20 cellular contexts compared by ENCODE assay signal in genomic region chr11:35632301-35632700, GRCh38. TPM values are rescaled to one million over a fixed set of nuclear protein-coding genes. Genes with fewer than 3 reads are reported as not detected.
DNase-seq lines count a peak whose midpoint lies in the region; TF ChIP-seq lines count a peak whose summit lies in the region.
"Had no signal": no experiment of that assay in that cellular context is flagged by ENCODE, and none has a peak within 500 bp of the region (broad histone marks: within the 10 kb centered on the region; RNA-seq: fewer than 3 reads in every experiment).

No MANE protein-coding gene starts in this region.

- 7% methylated on average over 1 of the region's 1 CpG for WGBS in smooth muscle cell (ENCODE audit: low lambda C conversion rate)

- H3K4me2 ChIP-seq in smooth muscle cell, result peak overlapping the region; percentile 33
- H3K4me2 ChIP-seq: KMS-11, neural progenitor cell had no signal

- peak overlapping the region; percentile 21 for H3K27ac ChIP-seq in smooth muscle cell (ENCODE audit: low read depth)
- H3K27ac ChIP-seq: heart right ventricle, HL-60, KMS-11, neural progenitor cell, right atrium auricular region had no signal

- no peaks in the 10 kb centered on the region for H4K20me1 ChIP-seq in smooth muscle cell (ENCODE audit: low read depth)

- peaks cover 3% of the 10 kb centered on the region for H3K4me1 ChIP-seq in smooth muscle cell (ENCODE audit: low read depth)
- H3K4me1 ChIP-seq: heart right ventricle, neural progenitor cell, right atrium auricular region had no signal

- TF ChIP-seq CTCF in smooth muscle cell (IDR thresholded peaks at IDR 0.05; ENCODE audit: borderline replicate concordance, insufficient read depth, poor library complexity, severe bottlenecking), result no peak

- H2AFZ ChIP-seq in smooth muscle cell (ENCODE audit: low read depth), result no peak overlapping the region
- H2AFZ ChIP-seq: neural progenitor cell had no signal

- H3K36me3 ChIP-seq in smooth muscle cell (ENCODE audit: low read depth), result no peaks in the 10 kb centered on the region
- H3K36me3 ChIP-seq: heart right ventricle, neural progenitor cell, right atrium auricular region had no signal

- no peak overlapping the region for H3K9ac ChIP-seq in smooth muscle cell (ENCODE audit: low read depth)
- H3K9ac ChIP-seq: KMS-11, neural progenitor cell had no signal

- DNase-seq in EL, result peak; percentile 72
- peak; percentile 64 for DNase-seq in NCI-H2171 treated with DMSO at 0.1 percent for 48 hours (lab: John Stamatoyannopoulos, UW)
- peak; percentile 34 for DNase-seq in dermis blood vessel endothelial cell
- no peak for DNase-seq in smooth muscle cell (lab: John Stamatoyannopoulos, UW; ENCODE audit: unreplicated experiment)
- DNase-seq in nucleus accumbens (lab: John Stamatoyannopoulos, UW), result no peak
- DNase-seq in COLO668 (lab: John Stamatoyannopoulos, UW; ENCODE audit: unreplicated experiment), result no peak
- DNase-seq in activated gamma-delta T cell (lab: John Stamatoyannopoulos, UW), result no peak
- DNase-seq: activated B cell treated with CpG ODN at 0.5 μM for 24 hours; activated CD8-positive, alpha-beta memory T cell treated with anti-CD3 and anti-CD28 coated beads for 24 hours; amygdala; heart right ventricle; mesendoderm; NCI-H146; NCI-H510A treated with DMSO at 0.1 percent for 48 hours; stimulated activated CD4-positive, alpha-beta T cell treated with anti-CD3 and anti-CD28 coated beads, Interleukin-4, amount 100 ng/mL, for 1 hour; stimulated activated CD8-positive, alpha-beta memory T cell treated with anti-CD3 and anti-CD28 coated beads, Interleukin-4, amount 100 ng/mL, for 48 hours had no signal

- H3K79me2 ChIP-seq in smooth muscle cell (ENCODE audit: low read depth), result no peaks in the 10 kb centered on the region

- H3F3A ChIP-seq in smooth muscle cell (ENCODE audit: low read depth), result peaks cover 7% of the 10 kb centered on the region

- H3K27me3 ChIP-seq in smooth muscle cell (ENCODE audit: low read depth), result no peaks in the 10 kb centered on the region
- H3K27me3 ChIP-seq: right atrium auricular region had no signal

- H3K4me3 ChIP-seq in smooth muscle cell, result no peak overlapping the region
- H3K4me3 ChIP-seq: heart right ventricle, neural progenitor cell, right atrium auricular region had no signal

- no peaks in the 10 kb centered on the region for H3K9me3 ChIP-seq in smooth muscle cell (replicated peaks; ENCODE audit: low read depth)
- H3K9me3 ChIP-seq: heart right ventricle, right atrium auricular region had no signal

RNA-seq across cellular contexts. Expression of gene FJX1, which starts 14.0 kb away (rescaled TPM):
- 44.5 and 52.1 TPM in 2 replicates for total RNA-seq in dermis blood vessel endothelial cell
- 28.3 and 32.7 TPM in 2 replicates for total RNA-seq in smooth muscle cell
- polyA plus RNA-seq in smooth muscle cell, result 41.2 and 44.5 TPM in 2 replicates

RNA-seq across cellular contexts. Expression of gene TRIM44, which starts 30.3 kb away (rescaled TPM):
- total RNA-seq in dermis blood vessel endothelial cell, result 20.6 and 25.4 TPM in 2 replicates
- total RNA-seq in smooth muscle cell, result 20.9 and 29.7 TPM in 2 replicates
- polyA plus RNA-seq in smooth muscle cell, result 32.9 and 36.7 TPM in 2 replicates

Comparison
In these comparisons a context has a peak if more than half of its experiments do, and no peak if none do; other contexts are left out.
1. DNase-seq: peak in EL (single experiment), NCI-H2171 treated with DMSO at 0.1 percent for 48 hours (single experiment) and dermis blood vessel endothelial cell (single experiment); none in smooth muscle cell (single experiment), nucleus accumbens (0 of 56), COLO668 (single experiment) and activated gamma-delta T cell (single experiment).